8 cellular contexts compared by ENCODE assay signal in genomic region chr18:78984941-78985784, GRCh38. TPM values are rescaled to one million over a fixed set of nuclear protein-coding genes. Genes with fewer than 3 reads are reported as not detected.
DNase-seq lines count a peak whose midpoint lies in the region; ATAC-seq, FAIRE-seq and TF ChIP-seq lines count a peak whose summit lies in the region.

No MANE protein-coding gene starts in this region.

- peaks cover 80% of the 10 kb centered on the region for H3K4me1 Mint-ChIP-seq in WTC11

- peak overlapping the region; percentile 97 for H3K27ac Mint-ChIP-seq in WTC11

- H3K4me3 Mint-ChIP-seq in WTC11 = peak overlapping the region; percentile 70

- H3K4me1 ChIP-seq in kidney (ENCODE audit: control insufficient read depth in 1 of 2, insufficient read depth in 1 of 2, low read depth in 1 of 2, low read length in 2 of 2) = no peaks in the 10 kb centered on the region

- TF ChIP-seq CTCF in 22Rv1 (IDR thresholded peaks at IDR 0.05) (peak; percentile 57), WTC11 (IDR thresholded peaks at IDR 0.05) (no peak), kidney (IDR thresholded peaks at IDR 0.05; ENCODE audit: borderline replicate concordance, extremely low read depth, insufficient read depth) (peak; percentile 20)

- CTCF ChIA-PET in WTC11 (lab: Charles Lee) = interaction anchor here (0.6 to 2.8 kb wide), 12 partner anchors 10 to 349 kb away, joined by 3 to 14 read pairs (median 4); no protein-coding TSS in a partner anchor

- DNase-seq in LHCN-M2 (ENCODE audit: low read depth) (peak; percentile 8), WTC11 (ENCODE audit: low spot score) (peak; percentile 65), kidney (no peak), putamen (ENCODE audit: low spot score) (no peak), T-helper 9 cell (no peak)

- ATAC-seq in GM18498 (IDR thresholded peaks at IDR 0.05; ENCODE audit: unreplicated experiment) (peak; percentile 66), WTC11 (peak; percentile 70), GM18873 (IDR thresholded peaks at IDR 0.05; ENCODE audit: low FRiP score, unreplicated experiment) (no peak)

- H3K9ac ChIP-seq in kidney (ENCODE audit: low read length in 2 of 2) = no peak overlapping the region

- no peak for FAIRE-seq in kidney (lab: Jason Lieb, UNC)

- intact Hi-C loops in kidney (cut with DNase I) = no loop called here

- H3K4me3 ChIP-seq in kidney (ENCODE audit: low read length in 2 of 2) = peak overlapping the region; percentile 10 to 37

- POLR2A ChIA-PET in WTC11 (lab: Charles Lee) = no interaction called here

- H3K36me3 ChIP-seq in kidney (ENCODE audit: control insufficient read depth in 1 of 2, insufficient read depth in 2 of 2, low read length in 2 of 2) = no peaks in the 10 kb centered on the region

- H3K36me3 Mint-ChIP-seq in WTC11 = no peaks in the 10 kb centered on the region

- H3K27ac ChIP-seq in 22Rv1 = no peak overlapping the region
- H3K27ac ChIP-seq in kidney (ENCODE audit: low read depth in 2 of 2, low read length in 2 of 2) = no peak overlapping the region

- H3K9me3 ChIP-seq in kidney (ENCODE audit: control insufficient read depth in 1 of 2, low read length in 2 of 2) = no peaks in the 10 kb centered on the region

- no peaks in the 10 kb centered on the region for H3K9me3 Mint-ChIP-seq in WTC11

- peaks cover 41% of the 10 kb centered on the region for H3K27me3 Mint-ChIP-seq in WTC11 (ENCODE audit: low read depth)

TF ChIP-seq in WTC11, 78 proteins besides CTCF, POLR2A, EP300 and RAD21 (continues in another document):
- TF ChIP-seq IRF1 (CRISPR knock-in tag; IDR thresholded peaks at IDR 0.05) = no peak
- TF ChIP-seq ELF4 (CRISPR knock-in tag; IDR thresholded peaks at IDR 0.05; ENCODE audit: low read depth) = no peak
- TF ChIP-seq GTF2I (CRISPR knock-in tag; conservative IDR thresholded peaks at IDR 0.05) = no peak
- no peak for TF ChIP-seq ZMAT4 (CRISPR knock-in tag; IDR thresholded peaks at IDR 0.05)
- TF ChIP-seq HMGXB4 (CRISPR knock-in tag; IDR thresholded peaks at IDR 0.05) = no peak
- no peak for TF ChIP-seq CREB1 (CRISPR knock-in tag; IDR thresholded peaks at IDR 0.05)
- TF ChIP-seq JAZF1 (CRISPR knock-in tag; IDR thresholded peaks at IDR 0.05) = no peak
- no peak for TF ChIP-seq ZNF671 (CRISPR knock-in tag; IDR thresholded peaks at IDR 0.05)
- TF ChIP-seq E2F4 (CRISPR knock-in tag; IDR thresholded peaks at IDR 0.05; ENCODE audit: borderline replicate concordance, low read depth) = no peak
- TF ChIP-seq RELA (CRISPR knock-in tag; IDR thresholded peaks at IDR 0.05; ENCODE audit: borderline replicate concordance) = no peak
- no peak for TF ChIP-seq SMAD3 (CRISPR knock-in tag; IDR thresholded peaks at IDR 0.05; ENCODE audit: borderline replicate concordance)
- TF ChIP-seq ZBTB21 (CRISPR knock-in tag; IDR thresholded peaks at IDR 0.05; ENCODE audit: borderline replicate concordance) = no peak
- no peak for TF ChIP-seq OVOL2 (CRISPR knock-in tag; IDR thresholded peaks at IDR 0.05; ENCODE audit: borderline replicate concordance)
- no peak for TF ChIP-seq ZNF425 (CRISPR knock-in tag; conservative IDR thresholded peaks at IDR 0.05)
- no peak for TF ChIP-seq USF2 (CRISPR knock-in tag; IDR thresholded peaks at IDR 0.05)
- no peak for TF ChIP-seq GRHL2 (CRISPR knock-in tag; IDR thresholded peaks at IDR 0.05; ENCODE audit: insufficient replicate concordance, severe bottlenecking)
- TF ChIP-seq ATF6 (CRISPR knock-in tag; IDR thresholded peaks at IDR 0.05) = no peak

RNA-seq across cellular contexts. Expression of gene SALL3, which starts 5.5 kb away (rescaled TPM):
- total RNA-seq in LHCN-M2 (2014; rRNA removed) = not detected in 2 replicates
- polyA plus RNA-seq in LHCN-M2 (2012) = not detected
- 81.3 to 87.0 TPM (median 83.8 TPM) in 3 replicates for total RNA-seq in WTC11 (2021)
- total RNA-seq in kidney = 2.0 TPM
- 5.5 TPM for polyA plus RNA-seq in kidney (ENCODE audit: insufficient read depth, low read depth, low replicate concordance)

Comparison
In these comparisons a context has a peak if more than half of its experiments do, and no peak if none do; other contexts are left out.
1. DNase-seq: peak in LHCN-M2 (single experiment) and WTC11 (single experiment); none in kidney (single experiment), putamen (single experiment) and T-helper 9 cell (single experiment).
2. RNA of gene SALL3, which starts 5.5 kb away (total RNA-seq): 81.3 to 87.0 TPM in WTC11; 2.0 TPM in kidney (single experiment) and not detected in LHCN-M2; every median in the first group is over 10 times any median in the second.